Comparison of ENCODE assay signal across 8 cellular contexts in genomic region chr22:43151251-43152000, GRCh38. TPM values are rescaled to one million over a fixed set of nuclear protein-coding genes. Genes with fewer than 3 reads are reported as not detected.
A peak's percentile ranks its signal among the peaks of the same experiment; 100 is the strongest.
DNase-seq lines count a peak whose midpoint lies in the region; ATAC-seq and TF ChIP-seq lines count a peak whose summit lies in the region.

Gene TSPO (plus strand): TSS chr22:43151559. CDS start chr22:43159239, 7,680 bp downstream.

- peak within 1 kb of the TSS; percentile 91 for H3K27ac Mint-ChIP-seq in activated T-cell treated with anti-CD3 and anti-CD28 coated beads, Interleukin-2, amount 50 U/mL, for 72 hours

- H3K36me3 ChIP-seq in esophagus muscularis mucosa: peaks cover 0 to 5% (median 0%) of the 10 kb centered on the region in 4 donors
- no peaks in the 10 kb centered on the region for H3K36me3 ChIP-seq in mucosa of stomach (ENCODE audit: control insufficient read depth, insufficient read depth, low read length)

- no peaks in the 10 kb centered on the region for H3K9me3 ChIP-seq in esophagus muscularis mucosa
- no peaks in the 10 kb centered on the region for H3K9me3 ChIP-seq in mucosa of stomach (ENCODE audit: control insufficient read depth, low read length)

- H3K4me3 Mint-ChIP-seq in activated T-cell treated with anti-CD3 and anti-CD28 coated beads, Interleukin-2, amount 50 U/mL, for 72 hours: peak within 1 kb of the TSS; percentile 86 to 96

- intact Hi-C loops in esophagus muscularis mucosa (cut with DNase I): no loop called here

- no peaks in the 10 kb centered on the region for H3K9me3 Mint-ChIP-seq in activated T-cell treated with anti-CD3 and anti-CD28 coated beads, Interleukin-2, amount 50 U/mL, for 72 hours

- 0% methylated on average over 6 of the region's 75 CpGs for WGBS in esophagus muscularis mucosa

- DNase-seq in NCI-H1417 (lab: John Stamatoyannopoulos, UW) (peak in 2 of 3 experiments; percentile 48 to 53), NCI-H1417 treated with DMSO at 0.1 percent for 48 hours (lab: John Stamatoyannopoulos, UW) (no peak), NOMO-1 treated with dmso at 0.1 percent for 144 hours (lab: John Stamatoyannopoulos, UW; ENCODE audit: unreplicated experiment) (peak; percentile 13), esophagus muscularis mucosa (ENCODE audit: extremely low spot score) (peak; percentile 95), NCI-H187 treated with DMSO at 0.1 percent for 48 hours (lab: John Stamatoyannopoulos, UW) (no peak)
- DNase-seq in activated T-cell treated with anti-CD3 and anti-CD28 coated beads, Interleukin-2, amount 50 U/mL, for 72 hours: peak; percentile 66 to 78
- DNase-seq in stimulated activated CD8-positive, alpha-beta memory T cell treated with anti-CD3 and anti-CD28 coated beads, Interleukin-7, amount 100 ng/mL, for 1 hour (ENCODE audit: low read depth in 2 of 2): peak; percentile 34 to 51

- H3K27me3 ChIP-seq in esophagus muscularis mucosa (no peaks in the 10 kb centered on the region), mucosa of stomach (ENCODE audit: control insufficient read depth, insufficient read depth, low read length) (no peaks in the 10 kb centered on the region)

- H3K27me3 Mint-ChIP-seq in activated T-cell treated with anti-CD3 and anti-CD28 coated beads, Interleukin-2, amount 50 U/mL, for 72 hours (ENCODE audit: low read depth): no peaks in the 10 kb centered on the region

- no peak for TF ChIP-seq CTCF in esophagus muscularis mucosa (IDR thresholded peaks at IDR 0.05)

- TF ChIP-seq POLR2A in esophagus muscularis mucosa (IDR thresholded peaks at IDR 0.05; ENCODE audit: low read depth): peak; percentile 21

- no peak for TF ChIP-seq EP300 in esophagus muscularis mucosa (IDR thresholded peaks at IDR 0.05)

- peak within 1 kb of the TSS; percentile 95 for H3K9ac ChIP-seq in mucosa of stomach (ENCODE audit: low read length)

- H3K4me1 ChIP-seq in esophagus muscularis mucosa: peaks cover 11 to 50% (median 44%) of the 10 kb centered on the region in 4 donors
- H3K4me1 ChIP-seq in mucosa of stomach (ENCODE audit: control insufficient read depth, insufficient read depth, low read length): peaks cover 36% of the 10 kb centered on the region

- H3K27ac ChIP-seq in esophagus muscularis mucosa (replicated peaks in 1 of 4): peak within 1 kb of the TSS; percentile 79 to 86 (median 80)

- peaks cover 43% of the 10 kb centered on the region for H3K4me1 Mint-ChIP-seq in activated T-cell treated with anti-CD3 and anti-CD28 coated beads, Interleukin-2, amount 50 U/mL, for 72 hours (ENCODE audit: low read depth)

- peaks cover 0 to 1% of the 10 kb centered on the region in 2 donors for H3K36me3 Mint-ChIP-seq in activated T-cell treated with anti-CD3 and anti-CD28 coated beads, Interleukin-2, amount 50 U/mL, for 72 hours (ENCODE audit: insufficient read depth in 2 of 2)

- peak; percentile 76 to 80 for ATAC-seq in activated T-cell treated with anti-CD3 and anti-CD28 coated beads, Interleukin-2, amount 50 U/mL, for 72 hours (replicated peaks in 1 of 2)

- H3K4me3 ChIP-seq in esophagus muscularis mucosa (peak within 1 kb of the TSS; percentile 71 to 91 (median 78)), mucosa of stomach (ENCODE audit: low read length) (peak within 1 kb of the TSS; percentile 96)

RNA-seq across cellular contexts. Expression of gene TSPO, which starts in this region (rescaled TPM):
- total RNA-seq in activated T-cell treated with anti-CD3 and anti-CD28 coated beads, Interleukin-2, amount 50 U/mL, for 72 hours: 10 to 100 TPM; 61.5 to 93.8 TPM
- total RNA-seq in esophagus muscularis mucosa: 100 to 1,000 TPM; 172 to 191 (median 182) TPM

Comparison
In these comparisons a context has a peak if more than half of its experiments do, and no peak if none do; other contexts are left out.
1. DNase-seq: peak in NCI-H1417 (2 of 3), NOMO-1 treated with dmso at 0.1 percent for 144 hours (single experiment), activated T-cell treated with anti-CD3 and anti-CD28 coated beads, Interleukin-2, amount 50 U/mL, for 72 hours (2 of 2), esophagus muscularis mucosa (single experiment) and stimulated activated CD8-positive, alpha-beta memory T cell treated with anti-CD3 and anti-CD28 coated beads, Interleukin-7, amount 100 ng/mL, for 1 hour (2 of 2); none in NCI-H1417 treated with DMSO at 0.1 percent for 48 hours (single experiment) and NCI-H187 treated with DMSO at 0.1 percent for 48 hours (single experiment).